In the genomic region with DNA sequence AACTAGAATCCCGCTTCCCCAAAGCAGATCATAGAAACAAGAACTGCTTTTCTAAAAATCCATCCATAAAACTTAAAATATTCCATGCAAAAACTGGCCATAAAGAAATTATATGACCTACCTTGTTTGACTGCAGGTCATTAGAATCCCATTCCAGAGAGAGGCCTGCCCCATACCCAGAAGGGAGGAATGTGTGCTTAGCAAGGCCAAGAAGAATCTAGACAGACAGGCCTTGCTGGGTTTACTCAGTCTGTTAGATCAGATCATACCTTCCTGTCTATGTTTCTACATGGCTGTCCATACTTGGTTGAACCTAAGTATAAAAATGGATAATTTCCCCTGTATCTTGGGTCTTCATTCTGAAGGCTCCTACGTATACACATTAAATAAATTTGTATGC, we compare ENCODE assay signal across 28 cellular contexts.
"Had no signal": no experiment of that assay in that cellular context is flagged by ENCODE, and none has a peak within 500 bp of the region (broad histone marks: within the 10 kb centered on the region; RNA-seq: fewer than 3 reads in every experiment).

No MANE protein-coding gene starts in this region.

- FAIRE-seq: colon, islet of Langerhans, urothelium cell line had no signal

- H3K36me3 Mint-ChIP-seq: activated CD8-positive, alpha-beta memory T cell treated with anti-CD3 and anti-CD28 coated beads, Interleukin-2, amount 10 ng/mL, durations not matched to agents 7 days and 5 days; activated naive CD4-positive, alpha-beta T cell treated with anti-CD3 and anti-CD28 coated beads, Interleukin-2, amount 50 U/mL, for 24 hours; naive thymus-derived CD8-positive, alpha-beta T cell; neural progenitor cell had no signal

- H3K27me3 ChIP-seq: breast epithelium, esophagus muscularis mucosa, neural progenitor cell, right atrium auricular region, spleen, tibial nerve had no signal

- H3K4me3 Mint-ChIP-seq: activated CD4-positive, alpha-beta T cell treated with anti-CD3 and anti-CD28 coated beads for 36 hours; activated CD8-positive, alpha-beta memory T cell treated with anti-CD3 and anti-CD28 coated beads, Interleukin-2, amount 10 ng/mL, durations not matched to agents 7 days and 5 days; activated CD8-positive, alpha-beta T cell treated with anti-CD3 and anti-CD28 coated beads, Interleukin-2, amount 10 ng/mL, durations not matched to agents 7 days and 5 days; activated naive CD4-positive, alpha-beta T cell treated with anti-CD3 and anti-CD28 coated beads, Interleukin-2, amount 50 U/mL, for 24 hours; activated naive CD8-positive, alpha-beta T cell treated with anti-CD3 and anti-CD28 coated beads, Interleukin-2, amount 50 U/mL, for 24 hours; central memory CD8-positive, alpha-beta T cell; naive thymus-derived CD8-positive, alpha-beta T cell; neural progenitor cell; T-helper 2 cell treated with Interferon-gamma antibody and Interleukin-4, amounts not matched to agents 5 μg/mL and 100 μg/mL, for 36 hours had no signal

- H3K9me3 Mint-ChIP-seq: activated naive CD4-positive, alpha-beta T cell treated with anti-CD3 and anti-CD28 coated beads, Interleukin-2, amount 50 U/mL, for 24 hours; activated T-helper 2 cell treated with anti-CD3 and anti-CD28 coated beads, Interferon-gamma antibody, Interleukin-2, Interleukin-4, amounts not matched to agents 10 μg/mL and 5 μg/mL and 100 μg/mL, durations not matched to agents 14 hours and 24 hours and 36 hours; central memory CD8-positive, alpha-beta T cell; neural progenitor cell; T-helper 2 cell treated with Interferon-gamma antibody and Interleukin-4, amounts not matched to agents 5 μg/mL and 100 μg/mL, for 36 hours had no signal

- H3K36me3 ChIP-seq: breast epithelium, esophagus muscularis mucosa, neural progenitor cell, right atrium auricular region, spleen, tibial nerve had no signal

- ATAC-seq: activated CD4-positive, alpha-beta T cell treated with anti-CD3 and anti-CD28 coated beads for 36 hours; activated CD8-positive, alpha-beta memory T cell treated with anti-CD3 and anti-CD28 coated beads, Interleukin-2, amount 10 ng/mL, durations not matched to agents 7 days and 5 days; activated CD8-positive, alpha-beta T cell treated with anti-CD3 and anti-CD28 coated beads, Interleukin-2, amount 10 ng/mL, durations not matched to agents 7 days and 5 days; activated naive CD8-positive, alpha-beta T cell treated with anti-CD3 and anti-CD28 coated beads, Interleukin-2, amount 50 U/mL, for 24 hours; left cardiac atrium; left ventricle myocardium superior; naive thymus-derived CD8-positive, alpha-beta T cell; psoas muscle had no signal

- H3K4me3 ChIP-seq: breast epithelium, esophagus muscularis mucosa, neural progenitor cell, psoas muscle, right atrium auricular region, spleen, tibial nerve had no signal

- DNase-seq: activated CD4-positive, alpha-beta T cell treated with anti-CD3 and anti-CD28 coated beads for 36 hours; activated CD4-positive, CD25-positive, alpha-beta regulatory T cell; activated CD8-positive, alpha-beta memory T cell treated with anti-CD3 and anti-CD28 coated beads, Interleukin-2, amount 10 ng/mL, durations not matched to agents 7 days and 5 days; activated CD8-positive, alpha-beta T cell treated with anti-CD3 and anti-CD28 coated beads, Interleukin-2, amount 10 ng/mL, durations not matched to agents 7 days and 5 days; activated naive CD8-positive, alpha-beta T cell treated with anti-CD3 and anti-CD28 coated beads, Interleukin-2, amount 50 U/mL, for 24 hours; activated T-cell treated with anti-CD3 and anti-CD28 coated beads, Interleukin-2, amount 50 U/mL, for 48 hours; effector memory CD4-positive, alpha-beta T cell; foreskin melanocyte; left cardiac atrium; left ventricle myocardium superior; naive thymus-derived CD8-positive, alpha-beta T cell; occipital lobe; psoas muscle; spleen; stimulated activated naive CD4-positive, alpha-beta T cell treated with Interleukin-2 at 50 U/mL for 16 hours; T-helper 1 cell had no signal

- H3K27ac Mint-ChIP-seq: activated CD4-positive, alpha-beta T cell treated with anti-CD3 and anti-CD28 coated beads for 36 hours; activated CD8-positive, alpha-beta memory T cell treated with anti-CD3 and anti-CD28 coated beads, Interleukin-2, amount 10 ng/mL, durations not matched to agents 7 days and 5 days; activated CD8-positive, alpha-beta T cell treated with anti-CD3 and anti-CD28 coated beads, Interleukin-2, amount 10 ng/mL, durations not matched to agents 7 days and 5 days; activated naive CD4-positive, alpha-beta T cell treated with anti-CD3 and anti-CD28 coated beads, Interleukin-2, amount 50 U/mL, for 24 hours; activated naive CD8-positive, alpha-beta T cell treated with anti-CD3 and anti-CD28 coated beads, Interleukin-2, amount 50 U/mL, for 24 hours; activated T-helper 2 cell treated with anti-CD3 and anti-CD28 coated beads, Interferon-gamma antibody, Interleukin-2, Interleukin-4, amounts not matched to agents 10 μg/mL and 5 μg/mL and 100 μg/mL, durations not matched to agents 14 hours and 24 hours and 36 hours; naive thymus-derived CD8-positive, alpha-beta T cell; neural progenitor cell; T-helper 2 cell treated with Interferon-gamma antibody and Interleukin-4, amounts not matched to agents 5 μg/mL and 100 μg/mL, for 36 hours had no signal

- H3K4me1 Mint-ChIP-seq: activated CD4-positive, alpha-beta T cell treated with anti-CD3 and anti-CD28 coated beads for 36 hours; activated CD8-positive, alpha-beta memory T cell treated with anti-CD3 and anti-CD28 coated beads, Interleukin-2, amount 10 ng/mL, durations not matched to agents 7 days and 5 days; activated naive CD4-positive, alpha-beta T cell treated with anti-CD3 and anti-CD28 coated beads, Interleukin-2, amount 50 U/mL, for 24 hours; activated naive CD8-positive, alpha-beta T cell treated with anti-CD3 and anti-CD28 coated beads, Interleukin-2, amount 50 U/mL, for 24 hours; central memory CD8-positive, alpha-beta T cell; naive thymus-derived CD8-positive, alpha-beta T cell had no signal

- H3K27me3 Mint-ChIP-seq: activated CD4-positive, alpha-beta T cell treated with anti-CD3 and anti-CD28 coated beads for 36 hours; activated CD8-positive, alpha-beta memory T cell treated with anti-CD3 and anti-CD28 coated beads, Interleukin-2, amount 10 ng/mL, durations not matched to agents 7 days and 5 days; activated naive CD4-positive, alpha-beta T cell treated with anti-CD3 and anti-CD28 coated beads, Interleukin-2, amount 50 U/mL, for 24 hours; activated naive CD8-positive, alpha-beta T cell treated with anti-CD3 and anti-CD28 coated beads, Interleukin-2, amount 50 U/mL, for 24 hours; central memory CD8-positive, alpha-beta T cell; naive thymus-derived CD8-positive, alpha-beta T cell had no signal
